21 cellular contexts compared by ENCODE assay signal in the genomic region with DNA sequence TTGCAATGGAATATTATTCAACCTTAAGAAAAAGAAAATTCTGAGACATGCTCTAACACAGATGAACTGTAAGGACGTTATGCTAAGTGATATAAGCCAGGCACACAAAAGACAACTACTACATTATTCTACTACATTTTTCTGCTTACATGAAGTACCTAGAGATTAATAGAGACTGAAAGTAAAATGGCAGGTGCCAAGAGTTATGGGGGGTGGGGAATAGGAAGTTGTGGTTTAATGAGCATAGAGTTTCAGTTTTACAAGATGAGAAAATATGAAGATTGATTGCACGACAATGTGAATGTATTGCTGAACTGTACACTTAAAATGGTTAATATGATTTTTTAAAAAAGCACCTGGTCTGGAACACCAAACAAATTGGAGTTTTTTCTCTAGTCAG.
"Had no signal": no experiment of that assay in that cellular context is flagged by ENCODE, and none has a peak within 500 bp of the region (broad histone marks: within the 10 kb centered on the region; RNA-seq: fewer than 3 reads in every experiment).

No MANE protein-coding gene starts in this region.

- H3K27ac ChIP-seq: HL-60, RWPE1 had no signal

- H3K4me3 ChIP-seq: MG63 had no signal

- H3K9me3 ChIP-seq: MG63, SK-N-SH had no signal

- H3K4me2 ChIP-seq: SK-N-SH had no signal

- DNase-seq: Karpas-422, KBM-7, MG63, NCI-H1092, NCI-H1105 treated with DMSO at 0.1 percent for 48 hours, NCI-H1417 treated with DMSO at 0.1 percent for 48 hours, NCI-H146, NCI-H1694 treated with DMSO at 0.1 percent for 48 hours, NCI-H1930, NCI-H2081, NCI-H2107, NCI-H2227 treated with DMSO at 0.1 percent for 48 hours, NCI-H524, NCI-H526 treated with DMSO at 0.1 percent for 48 hours, NCI-H748 treated with DMSO at 0.1 percent for 48 hours, SHP77, SK-N-SH, SW 1271, T-cell had no signal

- H3K9ac ChIP-seq: SK-N-SH had no signal

- H3K36me3 ChIP-seq: MG63 had no signal

- ATAC-seq: T-cell had no signal

- H3K9me2 ChIP-seq: SK-N-SH had no signal

- H3K27me3 ChIP-seq: MG63 had no signal
